ENCODE assay signal across 1 cellular context in genomic region chr6:33840064-33840926, GRCh38.
TF ChIP-seq lines count a peak whose summit lies in the region.

No MANE protein-coding gene starts in this region.

TF ChIP-seq in HepG2, 621 proteins besides CTCF, POLR2A, EP300 and RAD21 (continued from another document and continues in another):
- TF ChIP-seq ZBTB37 (CRISPR knock-in tag; IDR thresholded peaks at IDR 0.05) (no peak), UBTF (CRISPR knock-in tag; IDR thresholded peaks at IDR 0.05) (no peak; the same call in 1 of the 2 replicates), KAT7 (CRISPR knock-in tag; IDR thresholded peaks at IDR 0.05; ENCODE audit: borderline replicate concordance) (no peak; the same call in 1 of the 2 replicates), TEAD3 (CRISPR knock-in tag; optimal IDR thresholded peaks at IDR 0.05; ENCODE audit: borderline replicate concordance) (peak; percentile 75), ZNF780A (CRISPR knock-in tag; IDR thresholded peaks at IDR 0.05) (no peak), PAWR (CRISPR knock-in tag; IDR thresholded peaks at IDR 0.05; ENCODE audit: borderline replicate concordance) (no peak), ZNF775 (CRISPR knock-in tag; IDR thresholded peaks at IDR 0.05; ENCODE audit: borderline replicate concordance) (no peak), ZNF704 (CRISPR knock-in tag; IDR thresholded peaks at IDR 0.05; ENCODE audit: borderline replicate concordance) (no peak), ZFP37 (CRISPR knock-in tag; IDR thresholded peaks at IDR 0.05; ENCODE audit: borderline replicate concordance) (peak; percentile 86; the same call in 1 of the 2 replicates), ZSCAN12 (CRISPR knock-in tag; IDR thresholded peaks at IDR 0.05) (no peak), HCFC1 (IDR thresholded peaks at IDR 0.05; ENCODE audit: low read depth, low read length) (no peak), ATRX (CRISPR knock-in tag; IDR thresholded peaks at IDR 0.05; ENCODE audit: borderline replicate concordance) (0 out of 2 replicates have a peak, but pooled peaks have one; percentile 13), ERF (CRISPR knock-in tag; IDR thresholded peaks at IDR 0.05) (peak; percentile 93), ARNT2 (CRISPR knock-in tag; IDR thresholded peaks at IDR 0.05; ENCODE audit: low read depth) (no peak; the same call in 1 of the 2 replicates), SAFB2 (CRISPR knock-in tag; IDR thresholded peaks at IDR 0.05; ENCODE audit: borderline replicate concordance, low read depth) (no peak), ZNF337 (CRISPR knock-in tag; IDR thresholded peaks at IDR 0.05; ENCODE audit: borderline replicate concordance, low read depth) (no peak), ZFY (CRISPR knock-in tag; IDR thresholded peaks at IDR 0.05) (peak; percentile 74), KLF11 (CRISPR knock-in tag; IDR thresholded peaks at IDR 0.05) (peak; percentile 36; the same call in 1 of the 2 replicates), HMGXB4 (CRISPR knock-in tag; IDR thresholded peaks at IDR 0.05; ENCODE audit: borderline replicate concordance in 1 of 2, low read depth in 1 of 2) (peak in 1 of 2 experiments; percentile 50; a peak in 2 of 4 replicates), DNMT1 (CRISPR knock-in tag; IDR thresholded peaks at IDR 0.05) (no peak), ZNF652 (CRISPR knock-in tag; IDR thresholded peaks at IDR 0.05; ENCODE audit: borderline replicate concordance, low read depth) (no peak), MTF2 (CRISPR knock-in tag; IDR thresholded peaks at IDR 0.05; ENCODE audit: borderline replicate concordance) (no peak), NFKBIZ (CRISPR knock-in tag; IDR thresholded peaks at IDR 0.05) (no peak; the same call in 1 of the 2 replicates), ZNF503 (CRISPR knock-in tag; IDR thresholded peaks at IDR 0.05) (0 out of 2 replicates have a peak, but pooled peaks have one; percentile 4), ZKSCAN1 (IDR thresholded peaks at IDR 0.05; ENCODE audit: low read length) (no peak), HNRNPL (IDR thresholded peaks at IDR 0.05; ENCODE audit: low read depth, low read length) (no peak), CCAR2 (optimal IDR thresholded peaks at IDR 0.05; ENCODE audit: low read depth, low read length) (no peak)
- TF ChIP-seq, protein P1, sequence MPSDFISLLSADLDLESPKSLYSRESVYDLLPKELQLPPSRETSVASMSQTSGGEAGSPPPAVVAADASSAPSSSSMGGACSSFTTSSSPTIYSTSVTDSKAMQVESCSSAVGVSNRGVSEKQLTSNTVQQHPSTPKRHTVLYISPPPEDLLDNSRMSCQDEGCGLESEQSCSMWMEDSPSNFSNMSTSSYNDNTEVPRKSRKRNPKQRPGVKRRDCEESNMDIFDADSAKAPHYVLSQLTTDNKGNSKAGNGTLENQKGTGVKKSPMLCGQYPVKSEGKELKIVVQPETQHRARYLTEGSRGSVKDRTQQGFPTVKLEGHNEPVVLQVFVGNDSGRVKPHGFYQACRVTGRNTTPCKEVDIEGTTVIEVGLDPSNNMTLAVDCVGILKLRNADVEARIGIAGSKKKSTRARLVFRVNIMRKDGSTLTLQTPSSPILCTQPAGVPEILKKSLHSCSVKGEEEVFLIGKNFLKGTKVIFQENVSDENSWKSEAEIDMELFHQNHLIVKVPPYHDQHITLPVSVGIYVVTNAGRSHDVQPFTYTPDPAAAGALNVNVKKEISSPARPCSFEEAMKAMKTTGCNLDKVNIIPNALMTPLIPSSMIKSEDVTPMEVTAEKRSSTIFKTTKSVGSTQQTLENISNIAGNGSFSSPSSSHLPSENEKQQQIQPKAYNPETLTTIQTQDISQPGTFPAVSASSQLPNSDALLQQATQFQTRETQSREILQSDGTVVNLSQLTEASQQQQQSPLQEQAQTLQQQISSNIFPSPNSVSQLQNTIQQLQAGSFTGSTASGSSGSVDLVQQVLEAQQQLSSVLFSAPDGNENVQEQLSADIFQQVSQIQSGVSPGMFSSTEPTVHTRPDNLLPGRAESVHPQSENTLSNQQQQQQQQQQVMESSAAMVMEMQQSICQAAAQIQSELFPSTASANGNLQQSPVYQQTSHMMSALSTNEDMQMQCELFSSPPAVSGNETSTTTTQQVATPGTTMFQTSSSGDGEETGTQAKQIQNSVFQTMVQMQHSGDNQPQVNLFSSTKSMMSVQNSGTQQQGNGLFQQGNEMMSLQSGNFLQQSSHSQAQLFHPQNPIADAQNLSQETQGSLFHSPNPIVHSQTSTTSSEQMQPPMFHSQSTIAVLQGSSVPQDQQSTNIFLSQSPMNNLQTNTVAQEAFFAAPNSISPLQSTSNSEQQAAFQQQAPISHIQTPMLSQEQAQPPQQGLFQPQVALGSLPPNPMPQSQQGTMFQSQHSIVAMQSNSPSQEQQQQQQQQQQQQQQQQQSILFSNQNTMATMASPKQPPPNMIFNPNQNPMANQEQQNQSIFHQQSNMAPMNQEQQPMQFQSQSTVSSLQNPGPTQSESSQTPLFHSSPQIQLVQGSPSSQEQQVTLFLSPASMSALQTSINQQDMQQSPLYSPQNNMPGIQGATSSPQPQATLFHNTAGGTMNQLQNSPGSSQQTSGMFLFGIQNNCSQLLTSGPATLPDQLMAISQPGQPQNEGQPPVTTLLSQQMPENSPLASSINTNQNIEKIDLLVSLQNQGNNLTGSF (CRISPR knock-in tag; IDR thresholded peaks at IDR 0.05), result no peak
- TF ChIP-seq, protein P2, sequence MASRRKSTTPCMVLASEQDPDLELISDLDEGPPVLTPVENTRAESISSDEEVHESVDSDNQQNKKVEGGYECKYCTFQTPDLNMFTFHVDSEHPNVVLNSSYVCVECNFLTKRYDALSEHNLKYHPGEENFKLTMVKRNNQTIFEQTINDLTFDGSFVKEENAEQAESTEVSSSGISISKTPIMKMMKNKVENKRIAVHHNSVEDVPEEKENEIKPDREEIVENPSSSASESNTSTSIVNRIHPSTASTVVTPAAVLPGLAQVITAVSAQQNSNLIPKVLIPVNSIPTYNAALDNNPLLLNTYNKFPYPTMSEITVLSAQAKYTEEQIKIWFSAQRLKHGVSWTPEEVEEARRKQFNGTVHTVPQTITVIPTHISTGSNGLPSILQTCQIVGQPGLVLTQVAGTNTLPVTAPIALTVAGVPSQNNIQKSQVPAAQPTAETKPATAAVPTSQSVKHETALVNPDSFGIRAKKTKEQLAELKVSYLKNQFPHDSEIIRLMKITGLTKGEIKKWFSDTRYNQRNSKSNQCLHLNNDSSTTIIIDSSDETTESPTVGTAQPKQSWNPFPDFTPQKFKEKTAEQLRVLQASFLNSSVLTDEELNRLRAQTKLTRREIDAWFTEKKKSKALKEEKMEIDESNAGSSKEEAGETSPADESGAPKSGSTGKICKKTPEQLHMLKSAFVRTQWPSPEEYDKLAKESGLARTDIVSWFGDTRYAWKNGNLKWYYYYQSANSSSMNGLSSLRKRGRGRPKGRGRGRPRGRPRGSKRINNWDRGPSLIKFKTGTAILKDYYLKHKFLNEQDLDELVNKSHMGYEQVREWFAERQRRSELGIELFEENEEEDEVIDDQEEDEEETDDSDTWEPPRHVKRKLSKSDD (CRISPR knock-in tag; IDR thresholded peaks at IDR 0.05; ENCODE audit: low read depth), result no peak
- TF ChIP-seq, protein P3, sequence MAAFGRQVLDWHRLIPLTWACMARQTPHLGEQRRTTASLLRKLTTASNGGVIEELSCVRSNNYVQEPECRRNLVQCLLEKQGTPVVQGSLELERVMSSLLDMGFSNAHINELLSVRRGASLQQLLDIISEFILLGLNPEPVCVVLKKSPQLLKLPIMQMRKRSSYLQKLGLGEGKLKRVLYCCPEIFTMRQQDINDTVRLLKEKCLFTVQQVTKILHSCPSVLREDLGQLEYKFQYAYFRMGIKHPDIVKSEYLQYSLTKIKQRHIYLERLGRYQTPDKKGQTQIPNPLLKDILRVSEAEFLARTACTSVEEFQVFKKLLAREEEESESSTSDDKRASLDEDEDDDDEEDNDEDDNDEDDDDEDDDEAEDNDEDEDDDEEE (CRISPR knock-in tag; IDR thresholded peaks at IDR 0.05), result no peak; the same call in 1 of the 2 replicates
- TF ChIP-seq, protein P4, sequence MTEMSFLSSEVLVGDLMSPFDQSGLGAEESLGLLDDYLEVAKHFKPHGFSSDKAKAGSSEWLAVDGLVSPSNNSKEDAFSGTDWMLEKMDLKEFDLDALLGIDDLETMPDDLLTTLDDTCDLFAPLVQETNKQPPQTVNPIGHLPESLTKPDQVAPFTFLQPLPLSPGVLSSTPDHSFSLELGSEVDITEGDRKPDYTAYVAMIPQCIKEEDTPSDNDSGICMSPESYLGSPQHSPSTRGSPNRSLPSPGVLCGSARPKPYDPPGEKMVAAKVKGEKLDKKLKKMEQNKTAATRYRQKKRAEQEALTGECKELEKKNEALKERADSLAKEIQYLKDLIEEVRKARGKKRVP (CRISPR knock-in tag; IDR thresholded peaks at IDR 0.05), result peak in 1 of 2 experiments; percentile 46; a peak in 1 of 4 replicates
- TF ChIP-seq, protein P5, sequence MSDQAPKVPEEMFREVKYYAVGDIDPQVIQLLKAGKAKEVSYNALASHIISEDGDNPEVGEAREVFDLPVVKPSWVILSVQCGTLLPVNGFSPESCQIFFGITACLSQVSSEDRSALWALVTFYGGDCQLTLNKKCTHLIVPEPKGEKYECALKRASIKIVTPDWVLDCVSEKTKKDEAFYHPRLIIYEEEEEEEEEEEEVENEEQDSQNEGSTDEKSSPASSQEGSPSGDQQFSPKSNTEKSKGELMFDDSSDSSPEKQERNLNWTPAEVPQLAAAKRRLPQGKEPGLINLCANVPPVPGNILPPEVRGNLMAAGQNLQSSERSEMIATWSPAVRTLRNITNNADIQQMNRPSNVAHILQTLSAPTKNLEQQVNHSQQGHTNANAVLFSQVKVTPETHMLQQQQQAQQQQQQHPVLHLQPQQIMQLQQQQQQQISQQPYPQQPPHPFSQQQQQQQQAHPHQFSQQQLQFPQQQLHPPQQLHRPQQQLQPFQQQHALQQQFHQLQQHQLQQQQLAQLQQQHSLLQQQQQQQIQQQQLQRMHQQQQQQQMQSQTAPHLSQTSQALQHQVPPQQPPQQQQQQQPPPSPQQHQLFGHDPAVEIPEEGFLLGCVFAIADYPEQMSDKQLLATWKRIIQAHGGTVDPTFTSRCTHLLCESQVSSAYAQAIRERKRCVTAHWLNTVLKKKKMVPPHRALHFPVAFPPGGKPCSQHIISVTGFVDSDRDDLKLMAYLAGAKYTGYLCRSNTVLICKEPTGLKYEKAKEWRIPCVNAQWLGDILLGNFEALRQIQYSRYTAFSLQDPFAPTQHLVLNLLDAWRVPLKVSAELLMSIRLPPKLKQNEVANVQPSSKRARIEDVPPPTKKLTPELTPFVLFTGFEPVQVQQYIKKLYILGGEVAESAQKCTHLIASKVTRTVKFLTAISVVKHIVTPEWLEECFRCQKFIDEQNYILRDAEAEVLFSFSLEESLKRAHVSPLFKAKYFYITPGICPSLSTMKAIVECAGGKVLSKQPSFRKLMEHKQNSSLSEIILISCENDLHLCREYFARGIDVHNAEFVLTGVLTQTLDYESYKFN (CRISPR knock-in tag; conservative IDR thresholded peaks at IDR 0.05), result peak; percentile 91
